Comparison of ENCODE assay signal across 13 cellular contexts in genomic region chr6:160741012-160741411, GRCh38. TPM values are rescaled to one million over a fixed set of nuclear protein-coding genes. Genes with fewer than 3 reads are reported as not detected.
DNase-seq lines count a peak whose midpoint lies in the region; ATAC-seq lines count a peak whose summit lies in the region.
"Not testable (repeated sequence)": the region's sequence is repeated elsewhere in the genome, so short reads cannot be mapped to it uniquely, and the experiment has no call there.
"Had no signal": no experiment of that assay in that cellular context is flagged by ENCODE, and none has a peak within 500 bp of the region (broad histone marks: within the 10 kb centered on the region; RNA-seq: fewer than 3 reads in every experiment).

No MANE protein-coding gene starts in this region.

- not testable (repeated sequence) for H3K4me3 ChIP-seq in BLaER1 treated with 17β-estradiol and CSF1 and Interleukin-3, amounts not matched to agents 10 nM and 100 nM
- peak overlapping the region; percentile 44; the same call in 1 of the 2 replicates for H3K4me3 ChIP-seq in Karpas-422 (ENCODE audit: low read length)

- H3K79me2 ChIP-seq in Karpas-422 (ENCODE audit: low read length): not testable (repeated sequence)

- not testable (repeated sequence) for H3K36me3 ChIP-seq in BLaER1 treated with 17β-estradiol and CSF1 and Interleukin-3, amounts not matched to agents 10 nM and 100 nM; Karpas-422 (ENCODE audit: insufficient read depth, low read length)

- ATAC-seq in GM18858 (IDR thresholded peaks at IDR 0.05; ENCODE audit: unreplicated experiment) (peak; percentile 99), GM19397 (IDR thresholded peaks at IDR 0.05; ENCODE audit: unreplicated experiment) (peak; percentile 99), GM21717 (IDR thresholded peaks at IDR 0.05; ENCODE audit: unreplicated experiment) (peak; percentile 98), HG02938 (IDR thresholded peaks at IDR 0.05; ENCODE audit: unreplicated experiment) (peak; percentile 97), HG03196 (IDR thresholded peaks at IDR 0.05; ENCODE audit: unreplicated experiment) (peak; percentile 99), left lobe of liver (peak; percentile 21)

- H3K27ac ChIP-seq in BLaER1 treated with 17β-estradiol and CSF1 and Interleukin-3, amounts not matched to agents 10 nM and 100 nM: peak overlapping the region in 6 of 11 experiments; percentile 57 to 84 (median 76); a peak in 12 of 22 replicates
- peak overlapping the region; percentile 89 for H3K27ac ChIP-seq in Karpas-422 (ENCODE audit: low read length)

- not testable (repeated sequence) for H3K9me2 ChIP-seq in Karpas-422 (replicated peaks; ENCODE audit: insufficient read depth, low read length)

- peaks cover 0 to 76% (median 41%) of the 10 kb centered on the region in 10 experiments; a peak in 17 of 20 replicates for H3K4me1 ChIP-seq in BLaER1 treated with 17β-estradiol and CSF1 and Interleukin-3, amounts not matched to agents 10 nM and 100 nM
- peaks cover 37% of the 10 kb centered on the region for H3K4me1 ChIP-seq in Karpas-422 (ENCODE audit: low read length)

- H3K9me3 ChIP-seq in BLaER1 treated with 17β-estradiol and CSF1 and Interleukin-3, amounts not matched to agents 10 nM and 100 nM (replicated peaks in 1 of 11): peaks cover 5 to 33% (median 25%) of the 10 kb centered on the region in 11 experiments; a peak in 20 of 22 replicates
- not testable (repeated sequence) for H3K9me3 ChIP-seq in Karpas-422 (ENCODE audit: low read length)

- H2AFZ ChIP-seq in Karpas-422 (ENCODE audit: low read length): not testable (repeated sequence)

- H3K9ac ChIP-seq in BLaER1 treated with 17β-estradiol and CSF1 and Interleukin-3, amounts not matched to agents 10 nM and 100 nM: peak overlapping the region in 4 of 11 experiments; percentile 60 to 72 (median 66); a peak in 7 of 22 replicates
- H3K9ac ChIP-seq in Karpas-422 (ENCODE audit: low read length): not testable (repeated sequence)

- peak overlapping the region in 8 of 11 experiments; percentile 50 to 75 (median 62); a peak in 16 of 22 replicates for H3K4me2 ChIP-seq in BLaER1 treated with 17β-estradiol and CSF1 and Interleukin-3, amounts not matched to agents 10 nM and 100 nM
- H3K4me2 ChIP-seq in Karpas-422 (ENCODE audit: low read depth, low read length, poor library complexity, severe bottlenecking): peak overlapping the region; percentile 77

- not testable (repeated sequence) for H3K27me3 ChIP-seq in BLaER1 treated with 17β-estradiol and CSF1 and Interleukin-3, amounts not matched to agents 10 nM and 100 nM; Karpas-422 (ENCODE audit: low read length)

- peak; percentile 92 for DNase-seq in Karpas-422
- not testable (repeated sequence) for DNase-seq in left lobe of liver (ENCODE audit: low spot score)

- not testable (repeated sequence) for H4K20me1 ChIP-seq in BLaER1 treated with 17β-estradiol and CSF1 and Interleukin-3, amounts not matched to agents 10 nM and 100 nM; Karpas-422 (ENCODE audit: insufficient read depth, low read depth, low read length)

RNA-seq across cellular contexts. Expression of gene PLG, which starts 39.0 kb away (rescaled TPM):
- total RNA-seq in Karpas-422 (2014; rRNA removed; shearing (Covaris generic); ENCODE audit: low replicate concordance): 0.32 TPM in 1 of 2 replicates, not detected in the other
- 1,901 TPM for total RNA-seq in left lobe of liver
- total RNA-seq: A172, breast epithelium, left cardiac atrium, T-helper 17 cell, transverse colon had no signal

Comparison
In these comparisons a context has a peak if more than half of its experiments do, and no peak if none do; other contexts are left out.
1. ATAC-seq: peak in every context shown above with its lines; median percentile 99 in GM18858; 99 in GM19397; 99 in HG03196; 98 in GM21717; 97 in HG02938; 21 in left lobe of liver.
2. RNA of gene PLG, which starts 39.0 kb away (total RNA-seq): 1,901 TPM in left lobe of liver (single experiment); 0.32 TPM in Karpas-422; every median in the first group is over 1,000 times any median in the second.